8 cellular contexts compared by ENCODE assay signal in genomic region chr1:240093120-240093961, GRCh38. TPM values are rescaled to one million over a fixed set of nuclear protein-coding genes. Genes with fewer than 3 reads are reported as not detected.
DNase-seq lines count a peak whose midpoint lies in the region; ATAC-seq and TF ChIP-seq lines count a peak whose summit lies in the region.

No MANE protein-coding gene starts in this region.

- H3K4me1 ChIP-seq in heart right ventricle: peaks cover 5 to 24% (median 18%) of the 10 kb centered on the region in 9 donors
- peaks cover 0 to 24% of the 10 kb centered on the region in 2 donors for H3K4me1 ChIP-seq in right atrium auricular region
- peaks cover 3% of the 10 kb centered on the region for H3K4me1 ChIP-seq in mesenchymal stem cell (ENCODE audit: control insufficient read depth, insufficient read depth, low read depth, low read length)
- peaks cover 19% of the 10 kb centered on the region for H3K4me1 ChIP-seq in vagina

- ATAC-seq in heart right ventricle (peak in 1 of 8 donors; percentile 38), GM18867 (IDR thresholded peaks at IDR 0.05; ENCODE audit: unreplicated experiment) (no peak)

- intact Hi-C loops in heart right ventricle (cut with DNase I) (no loop called here), vagina (cut with DNase I) (no loop called here)

- H3K9me3 ChIP-seq in heart right ventricle (no peaks in the 10 kb centered on the region), right atrium auricular region (no peaks in the 10 kb centered on the region), mesenchymal stem cell (ENCODE audit: control insufficient read depth, low read length) (no peaks in the 10 kb centered on the region), vagina (no peaks in the 10 kb centered on the region)

- no peak overlapping the region for H2AFZ ChIP-seq in mesenchymal stem cell (ENCODE audit: low read depth, low read length)

- no peak overlapping the region for H2BK120ac ChIP-seq in mesenchymal stem cell (ENCODE audit: low read depth, low read length)

- no peak overlapping the region for H2BK12ac ChIP-seq in mesenchymal stem cell (ENCODE audit: low read length in 2 of 2)

- H2BK5ac ChIP-seq in mesenchymal stem cell (ENCODE audit: low read depth, low read length, poor library complexity, severe bottlenecking): no peak overlapping the region

- TF ChIP-seq CTCF in heart right ventricle (IDR thresholded peaks at IDR 0.05) (no peak), right atrium auricular region (IDR thresholded peaks at IDR 0.05) (no peak), vagina (IDR thresholded peaks at IDR 0.05) (no peak)

- TF ChIP-seq POLR2A in vagina (IDR thresholded peaks at IDR 0.05): no peak

- H2AK5ac ChIP-seq in mesenchymal stem cell (ENCODE audit: low read length, severe bottlenecking): no peak overlapping the region

- H3K4ac ChIP-seq in mesenchymal stem cell (ENCODE audit: low read depth in 1 of 2, low read length in 2 of 2): no peak overlapping the region

- peak overlapping the region in 1 of 2 experiments; percentile 59 for H3K14ac ChIP-seq in mesenchymal stem cell (ENCODE audit: low read length in 2 of 2)

- peak overlapping the region; percentile 72 to 82 for H3K23ac ChIP-seq in mesenchymal stem cell (ENCODE audit: low read length in 2 of 2)

- no peak overlapping the region for H3K18ac ChIP-seq in mesenchymal stem cell (ENCODE audit: low read depth in 1 of 2, low read length in 2 of 2)

- H3K4me3 ChIP-seq in heart right ventricle: peak overlapping the region in 9 of 10 donors; percentile 18 to 47 (median 38)
- peak overlapping the region in 1 of 2 donors; percentile 45 for H3K4me3 ChIP-seq in right atrium auricular region
- peak overlapping the region; percentile 71 to 87 for H3K4me3 ChIP-seq in mesenchymal stem cell (ENCODE audit: insufficient read depth in 1 of 2, low read depth in 1 of 2, low read length in 2 of 2)
- H3K4me3 ChIP-seq in vagina: peak overlapping the region; percentile 34 to 35

- no peak overlapping the region for H4K8ac ChIP-seq in mesenchymal stem cell (ENCODE audit: low read length)

- H3K27me3 ChIP-seq in heart right ventricle: peaks cover 26 to 98% (median 88%) of the 10 kb centered on the region in 7 donors
- H3K27me3 ChIP-seq in right atrium auricular region: peaks cover 4 to 28% of the 10 kb centered on the region in 2 donors
- peaks cover 0 to 19% of the 10 kb centered on the region in 2 experiments for H3K27me3 ChIP-seq in mesenchymal stem cell (ENCODE audit: control insufficient read depth in 1 of 2, insufficient read depth in 1 of 2, low read length in 2 of 2)
- peaks cover 4% of the 10 kb centered on the region for H3K27me3 ChIP-seq in vagina

- H3K27ac ChIP-seq in heart right ventricle (no peak overlapping the region), right atrium auricular region (no peak overlapping the region), mesenchymal stem cell (ENCODE audit: low read length, poor library complexity, severe bottlenecking) (no peak overlapping the region), vagina (no peak overlapping the region)

- peak overlapping the region; percentile 81 for H3K4me2 ChIP-seq in mesenchymal stem cell (ENCODE audit: low read length, poor library complexity, severe bottlenecking)

- peak overlapping the region; percentile 79 for H3K9ac ChIP-seq in mesenchymal stem cell (ENCODE audit: low read length)

- no peak overlapping the region for H4K91ac ChIP-seq in mesenchymal stem cell (ENCODE audit: low read length)

- 5% methylated on average over 48 to 65 of the region's 65 CpGs for WGBS in heart right ventricle, 2 donors
- WGBS in mesenchymal stem cell: 4% methylated on average over 46 of the region's 65 CpGs

- no peaks in the 10 kb centered on the region for H3K36me3 ChIP-seq in heart right ventricle
- H3K36me3 ChIP-seq in right atrium auricular region: no peaks in the 10 kb centered on the region
- no peaks in the 10 kb centered on the region for H3K36me3 ChIP-seq in mesenchymal stem cell (ENCODE audit: control insufficient read depth in 1 of 2, insufficient read depth in 2 of 2, low read depth in 1 of 2, low read length in 2 of 2)
- no peaks in the 10 kb centered on the region for H3K36me3 ChIP-seq in vagina

- H3K79me1 ChIP-seq in mesenchymal stem cell (replicated peaks; ENCODE audit: low read length, poor library complexity, severe bottlenecking): peaks cover 2% of the 10 kb centered on the region

- peak overlapping the region; percentile 45 for H2BK15ac ChIP-seq in mesenchymal stem cell (ENCODE audit: low read depth, poor library complexity, severe bottlenecking)

- DNase-seq in heart right ventricle (no peak), right atrium auricular region (ENCODE audit: low spot score) (no peak), cerebellar cortex (ENCODE audit: low spot score) (peak; percentile 34), mesenchymal stem cell (peak; percentile 28), vagina (ENCODE audit: extremely low spot score in 2 of 2) (no peak), RPMI8226 (no peak)
- DNase-seq in activated CD8-positive, alpha-beta memory T cell treated with anti-CD3 and anti-CD28 coated beads, Interleukin-2, amount 50 U/mL, for 4 hours: no peak

RNA-seq across cellular contexts. Expression of gene FMN2, which starts 1.7 kb away (rescaled TPM):
- total RNA-seq in heart right ventricle: under 1 TPM in 2 of 10 donors, not detected in 8; 0.12 to 0.70 TPM
- polyA plus RNA-seq in heart right ventricle: under 1 TPM in 1 of 2 donors, not detected in 1; 0.03 TPM
- total RNA-seq in right atrium auricular region: under 1 TPM in 1 of 2 donors, not detected in 1; 0.15 TPM
- polyA plus RNA-seq in mesenchymal stem cell (2013, experiment 1 of 2): 5.4 TPM
- 6.1 TPM for polyA plus RNA-seq in mesenchymal stem cell (2013, experiment 2 of 2)
- not detected for total RNA-seq in vagina

Comparison
In these comparisons a context has a peak if more than half of its experiments do, and no peak if none do; other contexts are left out.
1. DNase-seq: peak in cerebellar cortex (single experiment) and mesenchymal stem cell (single experiment); none in heart right ventricle (0 of 2), right atrium auricular region (single experiment), vagina (0 of 2), RPMI8226 (single experiment) and activated CD8-positive, alpha-beta memory T cell treated with anti-CD3 and anti-CD28 coated beads, Interleukin-2, amount 50 U/mL, for 4 hours (single experiment).